In genomic region chr7:44227911-44228310, GRCh38 we compare ENCODE assay signal across 25 cellular contexts. TPM values are rescaled to one million over a fixed set of nuclear protein-coding genes. Genes with fewer than 3 reads are reported as not detected.
"Had no signal": no experiment of that assay in that cellular context is flagged by ENCODE, and none has a peak within 500 bp of the region (broad histone marks: within the 10 kb centered on the region; RNA-seq: fewer than 3 reads in every experiment).

No MANE protein-coding gene starts in this region.

- ATAC-seq: left colon; left lung; lower lobe of right lung; naive thymus-derived CD8-positive, alpha-beta T cell; stimulated activated memory B cell treated with anti-CD40 and anti-IgM and Interleukin-4, amounts not matched to agents 10 μg/mL and 1 μg/mL and 100 μg/mL, for 72 hours; stimulated activated naive CD8-positive, alpha-beta T cell treated with anti-CD3 and anti-CD28 coated beads, Interleukin-15, amount 100 ng/mL, for 72 hours had no signal

- H3K4me1 ChIP-seq: left lung, lower lobe of right lung, right atrium auricular region, sigmoid colon, spleen, tibial nerve, uterus had no signal

- H3K27me3 ChIP-seq: neural progenitor cell, ovary, right atrium auricular region had no signal

- DNase-seq: hypothalamus; immature natural killer cell; kidney; left colon; lower lobe of right lung; mammary epithelial cell; mesenchymal stem cell; naive thymus-derived CD8-positive, alpha-beta T cell; ovary; sigmoid colon; small intestine; spleen; stimulated activated CD4-positive, alpha-beta T cell treated with anti-CD3 and anti-CD28 coated beads, Interleukin-2, amount 100 ng/mL, for 48 hours; stimulated activated CD4-positive, alpha-beta T cell treated with anti-CD3 and anti-CD28 coated beads, Interleukin-4, amount 100 ng/mL, for 4 hours; stimulated activated CD8-positive, alpha-beta memory T cell treated with anti-CD3 and anti-CD28 coated beads, Interleukin-4, amount 100 ng/mL, for 48 hours; stimulated activated naive CD4-positive, alpha-beta T cell treated with Interleukin-2 at 50 U/mL for 16 hours; stimulated activated naive CD8-positive, alpha-beta T cell treated with anti-CD3 and anti-CD28 coated beads, Interleukin-15, amount 100 ng/mL, for 72 hours; substantia nigra; uterus had no signal

- H3K9ac ChIP-seq: neural progenitor cell had no signal

- H2AFZ ChIP-seq: neural progenitor cell had no signal

- H3K27ac ChIP-seq: left lung, lower lobe of right lung, neural progenitor cell, ovary, right atrium auricular region, sigmoid colon, spleen, tibial nerve, uterus had no signal

- H3K4me2 ChIP-seq: neural progenitor cell had no signal

- H3K4me3 ChIP-seq: left lung, lower lobe of right lung, neural progenitor cell, ovary, right atrium auricular region, sigmoid colon, spleen, tibial nerve, uterus had no signal

- FAIRE-seq: islet of Langerhans, kidney, small intestine had no signal

- H3K9me3 ChIP-seq: left lung, lower lobe of right lung, ovary, right atrium auricular region, sigmoid colon, spleen, tibial nerve, uterus had no signal

- H3K36me3 ChIP-seq: left lung, lower lobe of right lung, neural progenitor cell, ovary, right atrium auricular region, sigmoid colon, spleen, tibial nerve, uterus had no signal

RNA-seq across cellular contexts. Expression of gene GCK, which starts 38.7 kb away (rescaled TPM):
- total RNA-seq: mammary epithelial cell had no signal
- polyA plus RNA-seq: immature natural killer cell, mammary epithelial cell had no signal
